8 cellular contexts compared by ENCODE assay signal in genomic region chr6:89433637-89434499, GRCh38. TPM values are rescaled to one million over a fixed set of nuclear protein-coding genes. Genes with fewer than 3 reads are reported as not detected.
DNase-seq lines count a peak whose midpoint lies in the region; ATAC-seq and TF ChIP-seq lines count a peak whose summit lies in the region.

No MANE protein-coding gene starts in this region.

- no peak overlapping the region for H3K9ac ChIP-seq in rectal smooth muscle tissue (ENCODE audit: low read length)

- H3K36me3 ChIP-seq in left ventricle myocardium inferior (no peaks in the 10 kb centered on the region), rectal smooth muscle tissue (ENCODE audit: control insufficient read depth, insufficient read depth, low read length) (no peaks in the 10 kb centered on the region)

- intact Hi-C loops in left ventricle myocardium inferior (cut with micrococcal nuclease) = loop anchor here (5.0 kb wide), 1 partner anchor 178 kb away; no protein-coding TSS in a partner anchor

- peaks cover 30% of the 10 kb centered on the region for H3K4me1 ChIP-seq in left ventricle myocardium inferior
- H3K4me1 ChIP-seq in rectal smooth muscle tissue (ENCODE audit: control insufficient read depth, insufficient read depth, low read length) = no peaks in the 10 kb centered on the region

- peak overlapping the region; percentile 65 for H3K4me3 ChIP-seq in GM08714 (ENCODE audit: low read length)
- peak overlapping the region; percentile 93 for H3K4me3 ChIP-seq in left ventricle myocardium inferior
- peak overlapping the region; percentile 74 for H3K4me3 ChIP-seq in rectal smooth muscle tissue (ENCODE audit: low read length)

- TF ChIP-seq CTCF in left ventricle myocardium inferior (IDR thresholded peaks at IDR 0.05; ENCODE audit: borderline replicate concordance) = no peak

- H3K27me3 ChIP-seq in left ventricle myocardium inferior (ENCODE audit: low read depth) (no peaks in the 10 kb centered on the region), rectal smooth muscle tissue (ENCODE audit: control insufficient read depth, insufficient read depth, low read length) (no peaks in the 10 kb centered on the region)

- DNase-seq in NCI-H774 (lab: John Stamatoyannopoulos, UW) (peak; percentile 63), left ventricle myocardium inferior (peak; percentile 22), NCI-H128 (lab: John Stamatoyannopoulos, UW; ENCODE audit: unreplicated experiment) (no peak), HPDE6-E6E7 (ENCODE audit: extremely low spot score) (no peak)
- DNase-seq in activated naive CD4-positive, alpha-beta T cell treated with Interleukin-2 at 50 U/mL for 16 hours = peak; percentile 15

- ATAC-seq in HG02623 (IDR thresholded peaks at IDR 0.05; ENCODE audit: unreplicated experiment) = peak; percentile 17

- H3K9me3 ChIP-seq in left ventricle myocardium inferior (replicated peaks) = no peaks in the 10 kb centered on the region

- H3K27ac ChIP-seq in left ventricle myocardium inferior (replicated peaks) (peak overlapping the region; percentile 42), rectal smooth muscle tissue (ENCODE audit: low read depth, low read length) (no peak overlapping the region)

RNA-seq across cellular contexts. Expression of gene ANKRD6, which starts 0.9 kb away (rescaled TPM):
- total RNA-seq in left ventricle myocardium inferior = 11.1 TPM

RNA-seq across cellular contexts. Expression of gene RRAGD, which starts 21.8 kb away (rescaled TPM):
- total RNA-seq in left ventricle myocardium inferior = 123 TPM

Comparison
In these comparisons a context has a peak if more than half of its experiments do, and no peak if none do; other contexts are left out.
1. DNase-seq: peak in NCI-H774 (single experiment), activated naive CD4-positive, alpha-beta T cell treated with Interleukin-2 at 50 U/mL for 16 hours (single experiment) and left ventricle myocardium inferior (single experiment); none in NCI-H128 (single experiment) and HPDE6-E6E7 (single experiment).
2. Peak in every context shown above with its lines, with median percentiles within 50 percentile points of each other: H3K4me3 ChIP-seq.